In genomic region chr18:49609416-49610284, GRCh38 we compare ENCODE assay signal across 1 cellular context.
A peak's percentile ranks its signal among the peaks of the same experiment; 100 is the strongest.
TF ChIP-seq lines count a peak whose summit lies in the region.

No MANE protein-coding gene starts in this region.

TF ChIP-seq in HEK293, 187 proteins besides CTCF, POLR2A, EP300 and RAD21 (continued from another document):
- TF ChIP-seq MYNN (tag by site-specific recombination; IDR thresholded peaks at IDR 0.05; ENCODE audit: borderline replicate concordance) (peak; percentile 76; the same call in 1 of the 2 replicates), GLIS1 (tag by site-specific recombination; IDR thresholded peaks at IDR 0.05) (peak; percentile 16; the same call in 1 of the 2 replicates), ZNF48 (tag by site-specific recombination; IDR thresholded peaks at IDR 0.05) (no peak), EGR2 (tag by site-specific recombination; IDR thresholded peaks at IDR 0.05; ENCODE audit: low read depth) (no peak), PRDM10 (tag by site-specific recombination; IDR thresholded peaks at IDR 0.05) (peak; percentile 51), ZNF501 (tag by site-specific recombination; IDR thresholded peaks at IDR 0.05) (0 out of 2 replicates have a peak, but pooled peaks have one; percentile 35), ZNF24 (tag by site-specific recombination; IDR thresholded peaks at IDR 0.05) (no peak), ZNF362 (tag by site-specific recombination; IDR thresholded peaks at IDR 0.05) (peak; percentile 56; the same call in 1 of the 2 replicates), ZNF23 (tag by site-specific recombination; IDR thresholded peaks at IDR 0.05; ENCODE audit: borderline replicate concordance) (no peak), ZBTB20 (tag by site-specific recombination; IDR thresholded peaks at IDR 0.05) (peak; percentile 28; the same call in 1 of the 2 replicates), ZBTB8A (tag by site-specific recombination; IDR thresholded peaks at IDR 0.05) (no peak), ZFP69B (tag by site-specific recombination; IDR thresholded peaks at IDR 0.05) (peak; percentile 72; the same call in 1 of the 2 replicates), ZNF169 (tag by site-specific recombination; IDR thresholded peaks at IDR 0.05) (0 out of 2 replicates have a peak, but pooled peaks have one; percentile 2), YY1 (tag by site-specific recombination; IDR thresholded peaks at IDR 0.05) (no peak), HOXA7 (CRISPR knock-in tag; IDR thresholded peaks at IDR 0.05; ENCODE audit: borderline replicate concordance) (no peak), ZNF560 (tag by site-specific recombination; IDR thresholded peaks at IDR 0.05; ENCODE audit: borderline replicate concordance) (no peak), KLF1 (tag by site-specific recombination; IDR thresholded peaks at IDR 0.05) (no peak), ZNF366 (tag by site-specific recombination; conservative IDR thresholded peaks at IDR 0.05) (0 out of 2 replicates have a peak, but pooled peaks have one; percentile 29), PRDM1 (tag by site-specific recombination; IDR thresholded peaks at IDR 0.05) (0 out of 2 replicates have a peak, but pooled peaks have one; percentile 5), BCL11A (tag by site-specific recombination; IDR thresholded peaks at IDR 0.05; ENCODE audit: low read depth) (peak; percentile 74; the same call in 1 of the 2 replicates), ZNF423 (tag by site-specific recombination; IDR thresholded peaks at IDR 0.05) (0 out of 2 replicates have a peak, but pooled peaks have one; percentile 47), ZNF664 (tag by site-specific recombination; IDR thresholded peaks at IDR 0.05) (no peak), ATF2 (tag by site-specific recombination; IDR thresholded peaks at IDR 0.05; ENCODE audit: low read depth) (peak; percentile 45), ZNF629 (tag by site-specific recombination; IDR thresholded peaks at IDR 0.05) (peak; percentile 29; the same call in 1 of the 2 replicates), GFI1B (tag by site-specific recombination; IDR thresholded peaks at IDR 0.05) (peak; percentile 59; the same call in 1 of the 2 replicates), FEZF1 (tag by site-specific recombination; IDR thresholded peaks at IDR 0.05) (peak; percentile 55; the same call in 1 of the 2 replicates)
- TF ChIP-seq, protein P1, sequence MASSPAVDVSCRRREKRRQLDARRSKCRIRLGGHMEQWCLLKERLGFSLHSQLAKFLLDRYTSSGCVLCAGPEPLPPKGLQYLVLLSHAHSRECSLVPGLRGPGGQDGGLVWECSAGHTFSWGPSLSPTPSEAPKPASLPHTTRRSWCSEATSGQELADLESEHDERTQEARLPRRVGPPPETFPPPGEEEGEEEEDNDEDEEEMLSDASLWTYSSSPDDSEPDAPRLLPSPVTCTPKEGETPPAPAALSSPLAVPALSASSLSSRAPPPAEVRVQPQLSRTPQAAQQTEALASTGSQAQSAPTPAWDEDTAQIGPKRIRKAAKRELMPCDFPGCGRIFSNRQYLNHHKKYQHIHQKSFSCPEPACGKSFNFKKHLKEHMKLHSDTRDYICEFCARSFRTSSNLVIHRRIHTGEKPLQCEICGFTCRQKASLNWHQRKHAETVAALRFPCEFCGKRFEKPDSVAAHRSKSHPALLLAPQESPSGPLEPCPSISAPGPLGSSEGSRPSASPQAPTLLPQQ (tag by site-specific recombination; IDR thresholded peaks at IDR 0.05): peak; percentile 94
- TF ChIP-seq, protein P2, sequence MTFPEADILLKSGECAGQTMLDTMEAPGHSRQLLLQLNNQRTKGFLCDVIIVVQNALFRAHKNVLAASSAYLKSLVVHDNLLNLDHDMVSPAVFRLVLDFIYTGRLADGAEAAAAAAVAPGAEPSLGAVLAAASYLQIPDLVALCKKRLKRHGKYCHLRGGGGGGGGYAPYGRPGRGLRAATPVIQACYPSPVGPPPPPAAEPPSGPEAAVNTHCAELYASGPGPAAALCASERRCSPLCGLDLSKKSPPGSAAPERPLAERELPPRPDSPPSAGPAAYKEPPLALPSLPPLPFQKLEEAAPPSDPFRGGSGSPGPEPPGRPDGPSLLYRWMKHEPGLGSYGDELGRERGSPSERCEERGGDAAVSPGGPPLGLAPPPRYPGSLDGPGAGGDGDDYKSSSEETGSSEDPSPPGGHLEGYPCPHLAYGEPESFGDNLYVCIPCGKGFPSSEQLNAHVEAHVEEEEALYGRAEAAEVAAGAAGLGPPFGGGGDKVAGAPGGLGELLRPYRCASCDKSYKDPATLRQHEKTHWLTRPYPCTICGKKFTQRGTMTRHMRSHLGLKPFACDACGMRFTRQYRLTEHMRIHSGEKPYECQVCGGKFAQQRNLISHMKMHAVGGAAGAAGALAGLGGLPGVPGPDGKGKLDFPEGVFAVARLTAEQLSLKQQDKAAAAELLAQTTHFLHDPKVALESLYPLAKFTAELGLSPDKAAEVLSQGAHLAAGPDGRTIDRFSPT (tag by site-specific recombination; IDR thresholded peaks at IDR 0.05): 0 out of 2 replicates have a peak, but pooled peaks have one; percentile 14
- TF ChIP-seq, protein P3, sequence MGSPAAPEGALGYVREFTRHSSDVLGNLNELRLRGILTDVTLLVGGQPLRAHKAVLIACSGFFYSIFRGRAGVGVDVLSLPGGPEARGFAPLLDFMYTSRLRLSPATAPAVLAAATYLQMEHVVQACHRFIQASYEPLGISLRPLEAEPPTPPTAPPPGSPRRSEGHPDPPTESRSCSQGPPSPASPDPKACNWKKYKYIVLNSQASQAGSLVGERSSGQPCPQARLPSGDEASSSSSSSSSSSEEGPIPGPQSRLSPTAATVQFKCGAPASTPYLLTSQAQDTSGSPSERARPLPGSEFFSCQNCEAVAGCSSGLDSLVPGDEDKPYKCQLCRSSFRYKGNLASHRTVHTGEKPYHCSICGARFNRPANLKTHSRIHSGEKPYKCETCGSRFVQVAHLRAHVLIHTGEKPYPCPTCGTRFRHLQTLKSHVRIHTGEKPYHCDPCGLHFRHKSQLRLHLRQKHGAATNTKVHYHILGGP (tag by site-specific recombination; IDR thresholded peaks at IDR 0.05): 0 out of 2 replicates have a peak, but pooled peaks have one; percentile 14
